Comparison of ENCODE assay signal across 15 cellular contexts in genomic region chr7:105000927-105001336, GRCh38. TPM values are rescaled to one million over a fixed set of nuclear protein-coding genes. Genes with fewer than 3 reads are reported as not detected.
A peak's percentile ranks its signal among the peaks of the same experiment; 100 is the strongest.
DNase-seq lines count a peak whose midpoint lies in the region; ATAC-seq and TF ChIP-seq lines count a peak whose summit lies in the region.
"Had no signal": no experiment of that assay in that cellular context is flagged by ENCODE, and none has a peak within 500 bp of the region (broad histone marks: within the 10 kb centered on the region; RNA-seq: fewer than 3 reads in every experiment).

No MANE protein-coding gene starts in this region.

- no peak for ATAC-seq in stimulated activated naive CD8-positive, alpha-beta T cell treated with anti-CD3 and anti-CD28 coated beads, Interleukin-15, Interleukin-2, amounts not matched to agents 100 U/mL and 50 U/mL, for 24 hours
- no peak for ATAC-seq in HG03039 (IDR thresholded peaks at IDR 0.05; ENCODE audit: unreplicated experiment)

- peaks cover 51% of the 10 kb centered on the region for H3K36me3 Mint-ChIP-seq in stimulated activated naive CD8-positive, alpha-beta T cell treated with anti-CD3 and anti-CD28 coated beads, Interleukin-15, Interleukin-2, amounts not matched to agents 100 ng/mL and 50 ng/mL, for 24 hours (ENCODE audit: low read depth)
- peaks cover 55% of the 10 kb centered on the region for H3K36me3 Mint-ChIP-seq in activated naive CD8-positive, alpha-beta T cell treated with anti-CD3 and anti-CD28 coated beads for 36 hours
- peaks cover 3% of the 10 kb centered on the region for H3K36me3 Mint-ChIP-seq in mesothelial cell of epicardium

- no peaks in the 10 kb centered on the region for H3K27me3 ChIP-seq in dorsolateral prefrontal cortex

- peak overlapping the region; percentile 40 for H3K27ac Mint-ChIP-seq in stimulated activated naive CD8-positive, alpha-beta T cell treated with anti-CD3 and anti-CD28 coated beads, Interleukin-15, Interleukin-2, amounts not matched to agents 100 ng/mL and 50 ng/mL, for 24 hours
- peak overlapping the region; percentile 56 for H3K27ac Mint-ChIP-seq in activated naive CD8-positive, alpha-beta T cell treated with anti-CD3 and anti-CD28 coated beads for 36 hours
- peak overlapping the region; percentile 64 for H3K27ac Mint-ChIP-seq in mesothelial cell of epicardium

- no peaks in the 10 kb centered on the region for H3K27me3 Mint-ChIP-seq in stimulated activated naive CD8-positive, alpha-beta T cell treated with anti-CD3 and anti-CD28 coated beads, Interleukin-15, Interleukin-2, amounts not matched to agents 100 ng/mL and 50 ng/mL, for 24 hours
- no peaks in the 10 kb centered on the region for H3K27me3 Mint-ChIP-seq in activated naive CD8-positive, alpha-beta T cell treated with anti-CD3 and anti-CD28 coated beads for 36 hours
- no peaks in the 10 kb centered on the region for H3K27me3 Mint-ChIP-seq in mesothelial cell of epicardium (ENCODE audit: low read depth)
- H3K27me3 Mint-ChIP-seq: type B pancreatic cell had no signal

- H3K4me1 Mint-ChIP-seq in stimulated activated naive CD8-positive, alpha-beta T cell treated with anti-CD3 and anti-CD28 coated beads, Interleukin-15, Interleukin-2, amounts not matched to agents 100 ng/mL and 50 ng/mL, for 24 hours (ENCODE audit: low read depth) = peaks cover 94% of the 10 kb centered on the region
- H3K4me1 Mint-ChIP-seq in activated naive CD8-positive, alpha-beta T cell treated with anti-CD3 and anti-CD28 coated beads for 36 hours = peaks cover 68% of the 10 kb centered on the region
- H3K4me1 Mint-ChIP-seq in mesothelial cell of epicardium = peaks cover 64% of the 10 kb centered on the region

- no peak overlapping the region for H3K4me3 ChIP-seq in dorsolateral prefrontal cortex

- in situ Hi-C loops in KBM-7 (cut with MboI; ENCODE audit: low pct_unique_long_range_greater_than_20kb, low sequenced_read_pairs) = no loop called here

- no peaks in the 10 kb centered on the region for H3K9me3 Mint-ChIP-seq in stimulated activated naive CD8-positive, alpha-beta T cell treated with anti-CD3 and anti-CD28 coated beads, Interleukin-15, Interleukin-2, amounts not matched to agents 100 ng/mL and 50 ng/mL, for 24 hours
- H3K9me3 Mint-ChIP-seq in activated naive CD8-positive, alpha-beta T cell treated with anti-CD3 and anti-CD28 coated beads for 36 hours = no peaks in the 10 kb centered on the region
- H3K9me3 Mint-ChIP-seq in mesothelial cell of epicardium = no peaks in the 10 kb centered on the region
- H3K9me3 Mint-ChIP-seq: type B pancreatic cell had no signal

- DNase-seq in stimulated activated naive CD8-positive, alpha-beta T cell treated with anti-CD3 and anti-CD28 coated beads, Interleukin-15, Interleukin-2, amounts not matched to agents 100 U/mL and 50 U/mL, for 24 hours = no peak
- no peak for DNase-seq in activated naive CD8-positive, alpha-beta T cell treated with anti-CD3 and anti-CD28 coated beads for 36 hours
- DNase-seq in mesothelial cell of epicardium (ENCODE audit: low spot score in 2 of 2, unreplicated experiment in 2 of 2) (no peak), dorsolateral prefrontal cortex (no peak), KBM-7 (no peak), NCI-H2107 (lab: John Stamatoyannopoulos, UW) (no peak)
- DNase-seq: activated T-cell treated with anti-CD3 and anti-CD28 coated beads for 4 hours; effector CD8-positive, alpha-beta T cell; mammary epithelial cell; NCI-H2171 treated with DMSO at 0.1 percent for 48 hours; WERI-Rb-1 had no signal

- peak overlapping the region in 4 of 59 donors; percentile 17 to 77 (median 40) for H3K27ac ChIP-seq in dorsolateral prefrontal cortex
- H3K27ac ChIP-seq: parathyroid adenoma, WERI-Rb-1 had no signal

- intact Hi-C loops in dorsolateral prefrontal cortex (cut with DNase I) = no loop called here

- H3K4me3 Mint-ChIP-seq in stimulated activated naive CD8-positive, alpha-beta T cell treated with anti-CD3 and anti-CD28 coated beads, Interleukin-15, Interleukin-2, amounts not matched to agents 100 ng/mL and 50 ng/mL, for 24 hours = no peak overlapping the region
- no peak overlapping the region for H3K4me3 Mint-ChIP-seq in activated naive CD8-positive, alpha-beta T cell treated with anti-CD3 and anti-CD28 coated beads for 36 hours
- H3K4me3 Mint-ChIP-seq in mesothelial cell of epicardium = no peak overlapping the region
- H3K4me3 Mint-ChIP-seq: type B pancreatic cell had no signal

- TF ChIP-seq CTCF in mesothelial cell of epicardium (IDR thresholded peaks at IDR 0.05; ENCODE audit: unreplicated experiment) = no peak
- no peak for TF ChIP-seq CTCF in dorsolateral prefrontal cortex (IDR thresholded peaks at IDR 0.05 in 54 of 56, conservative IDR thresholded peaks at IDR 0.05 in 2 of 56; ENCODE audit: low read depth in 1 of 56, partially characterized antibody in 56 of 56)

RNA-seq across cellular contexts. Expression of gene KMT2E, which starts 13.1 kb away (rescaled TPM):
- total RNA-seq in activated naive CD8-positive, alpha-beta T cell treated with anti-CD3 and anti-CD28 coated beads for 36 hours = 10 to 100 TPM; 58.0 to 62.4 TPM
- total RNA-seq in mesothelial cell of epicardium (102 to 109 TPM (median 109 TPM) in 3 replicates), dorsolateral prefrontal cortex (100 to 1,000 TPM; 106 to 165 (median 137) TPM)
